In the genomic region with DNA sequence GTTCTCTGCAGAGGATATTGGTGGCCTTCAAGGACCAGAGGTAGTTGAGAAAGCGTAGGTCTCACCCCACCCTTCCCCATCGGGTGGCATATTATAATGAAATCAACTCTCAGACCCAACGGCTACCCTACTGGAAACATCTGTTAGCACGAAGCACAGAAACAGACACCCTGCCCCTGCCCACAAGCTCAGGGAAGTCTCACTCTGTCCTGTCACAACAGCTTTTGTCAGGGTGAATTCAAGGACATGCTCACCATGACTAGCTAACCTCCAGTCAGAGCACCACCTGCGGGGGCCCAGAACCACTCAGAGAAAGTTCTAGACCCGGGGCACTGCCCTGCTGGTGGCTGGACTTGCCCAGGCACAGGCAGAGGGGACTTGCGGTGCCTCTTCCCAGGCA, we compare ENCODE assay signal across 20 cellular contexts. TPM values are rescaled to one million over a fixed set of nuclear protein-coding genes. Genes with fewer than 3 reads are reported as not detected.
A peak's percentile ranks its signal among the peaks of the same experiment; 100 is the strongest.
DNase-seq lines count a peak whose midpoint lies in the region; ATAC-seq and TF ChIP-seq lines count a peak whose summit lies in the region.
"Had no signal": no experiment of that assay in that cellular context is flagged by ENCODE, and none has a peak within 500 bp of the region (broad histone marks: within the 10 kb centered on the region; RNA-seq: fewer than 3 reads in every experiment).

No MANE protein-coding gene starts in this region.

- no peak for ATAC-seq in memory B cell (ENCODE audit: low read depth)
- ATAC-seq: activated CD4-positive, alpha-beta T cell treated with anti-CD3 and anti-CD28 coated beads for 36 hours had no signal

- H3K27me3 ChIP-seq in OCI-LY3 (ENCODE audit: low read depth, low read length), result no peaks in the 10 kb centered on the region
- H3K27me3 ChIP-seq in SJCRH30, result no peaks in the 10 kb centered on the region

- H3K9me3 ChIP-seq in OCI-LY3 (ENCODE audit: insufficient read depth, low read length) (no peaks in the 10 kb centered on the region), SJCRH30 (replicated peaks) (no peaks in the 10 kb centered on the region)
- H3K9me3 ChIP-seq: tibial artery had no signal

- H3K27ac ChIP-seq in OCI-LY3 (ENCODE audit: low read length) (peak overlapping the region; percentile 100), SJCRH30 (no peak overlapping the region)
- H3K27ac ChIP-seq: tibial artery had no signal

- CTCF ChIA-PET in activated CD4-positive, alpha-beta memory T cell treated with anti-CD3 and anti-CD28 coated beads for 36 hours (lab: Charles Lee), result interaction anchor here (1.6 kb wide), 1 partner anchor 15 kb away, joined by 5 read pairs; no protein-coding TSS in a partner anchor

- intact Hi-C loops in activated CD4-positive, alpha-beta memory T cell treated with anti-CD3 and anti-CD28 coated beads for 36 hours (cut with micrococcal nuclease), result no loop called here

- H3K27me3 Mint-ChIP-seq in memory B cell, result no peaks in the 10 kb centered on the region
- H3K27me3 Mint-ChIP-seq in activated CD4-positive, alpha-beta memory T cell treated with anti-CD3 and anti-CD28 coated beads for 36 hours, result peaks cover 31% of the 10 kb centered on the region

- TF ChIP-seq CTCF in GM12875 (IDR thresholded peaks at IDR 0.05; ENCODE audit: borderline replicate concordance, insufficient read depth, low read depth, low read length) (no peak), GM20000 (IDR thresholded peaks at IDR 0.05; ENCODE audit: extremely low read depth, missing control alignments) (no peak), OCI-LY3 (IDR thresholded peaks at IDR 0.05; ENCODE audit: low read depth, low read length) (no peak)

- DNase-seq in GM20000 (ENCODE audit: low spot score) (peak; percentile 59), memory B cell (ENCODE audit: low spot score in 2 of 2) (no peak), globus pallidus (ENCODE audit: low spot score) (no peak), SJCRH30 (no peak), pons (ENCODE audit: low spot score) (no peak)
- DNase-seq in activated CD4-positive, alpha-beta memory T cell treated with anti-CD3 and anti-CD28 coated beads for 36 hours, result no peak
- DNase-seq: activated CD4-positive, alpha-beta T cell treated with anti-CD3 and anti-CD28 coated beads for 36 hours; activated T-cell treated with anti-CD3 and anti-CD28 coated beads, Interleukin-2, amount 50 U/mL, for 24 hours; aorta; dermis blood vessel endothelial cell; DMS53; KBM-7; NCI-H146; retina; T-helper 2 cell; tibial artery had no signal

- peak overlapping the region; percentile 100 for H3K27ac Mint-ChIP-seq in memory B cell
- no peak overlapping the region for H3K27ac Mint-ChIP-seq in activated CD4-positive, alpha-beta memory T cell treated with anti-CD3 and anti-CD28 coated beads for 36 hours
- H3K27ac Mint-ChIP-seq: activated CD4-positive, alpha-beta T cell treated with anti-CD3 and anti-CD28 coated beads for 36 hours; activated T-cell treated with anti-CD3 and anti-CD28 coated beads, Interleukin-2, amount 50 U/mL, for 24 hours had no signal

- H4K20me1 ChIP-seq in OCI-LY3 (ENCODE audit: insufficient read depth, low read length), result no peaks in the 10 kb centered on the region

- H3K4me3 ChIP-seq in GM12875 (ENCODE audit: low read depth, low read length), result peak overlapping the region; percentile 74
- H3K4me3 ChIP-seq in OCI-LY3 (ENCODE audit: low read length), result peak overlapping the region; percentile 100
- no peak overlapping the region for H3K4me3 ChIP-seq in SJCRH30
- H3K4me3 ChIP-seq: tibial artery had no signal

- H2AFZ ChIP-seq in OCI-LY3 (ENCODE audit: low read depth, low read length), result no peak overlapping the region

- peak overlapping the region; percentile 18 for H3K4me3 Mint-ChIP-seq in memory B cell
- no peak overlapping the region for H3K4me3 Mint-ChIP-seq in activated CD4-positive, alpha-beta memory T cell treated with anti-CD3 and anti-CD28 coated beads for 36 hours
- H3K4me3 Mint-ChIP-seq: activated CD4-positive, alpha-beta T cell treated with anti-CD3 and anti-CD28 coated beads for 36 hours; activated T-cell treated with anti-CD3 and anti-CD28 coated beads, Interleukin-2, amount 50 U/mL, for 24 hours had no signal

- H3K79me2 ChIP-seq in OCI-LY3 (ENCODE audit: low read length), result peaks cover 54% of the 10 kb centered on the region

- peaks cover 37% of the 10 kb centered on the region for H3K4me1 ChIP-seq in OCI-LY3 (ENCODE audit: low read length)
- H3K4me1 ChIP-seq in SJCRH30, result peaks cover 9% of the 10 kb centered on the region

- H3K9ac ChIP-seq in OCI-LY3 (ENCODE audit: low read length), result peak overlapping the region; percentile 100; the same call in 1 of the 2 replicates

- H3K36me3 Mint-ChIP-seq in memory B cell, result peaks cover 6% of the 10 kb centered on the region
- no peaks in the 10 kb centered on the region for H3K36me3 Mint-ChIP-seq in activated CD4-positive, alpha-beta memory T cell treated with anti-CD3 and anti-CD28 coated beads for 36 hours

- peaks cover 7% of the 10 kb centered on the region for H3K36me3 ChIP-seq in OCI-LY3 (replicated peaks; ENCODE audit: low read depth, low read length)
- H3K36me3 ChIP-seq in SJCRH30, result no peaks in the 10 kb centered on the region
- H3K36me3 ChIP-seq: tibial artery had no signal

- H3K9me3 Mint-ChIP-seq in memory B cell, result no peaks in the 10 kb centered on the region
- no peaks in the 10 kb centered on the region for H3K9me3 Mint-ChIP-seq in activated CD4-positive, alpha-beta memory T cell treated with anti-CD3 and anti-CD28 coated beads for 36 hours
- H3K9me3 Mint-ChIP-seq: activated T-cell treated with anti-CD3 and anti-CD28 coated beads, Interleukin-2, amount 50 U/mL, for 24 hours had no signal

- peaks cover 46% of the 10 kb centered on the region for H3K4me1 Mint-ChIP-seq in memory B cell
- H3K4me1 Mint-ChIP-seq in activated CD4-positive, alpha-beta memory T cell treated with anti-CD3 and anti-CD28 coated beads for 36 hours (ENCODE audit: low read depth), result peaks cover 14% of the 10 kb centered on the region

- POLR2A ChIA-PET in activated CD4-positive, alpha-beta memory T cell treated with anti-CD3 and anti-CD28 coated beads for 36 hours (lab: Charles Lee), result no interaction called here

- H3K4me2 ChIP-seq in OCI-LY3 (ENCODE audit: low read length), result peak overlapping the region; percentile 99

RNA-seq across cellular contexts. Expression of gene B3GNT7, which starts 3.5 kb away (rescaled TPM):
- not detected for total RNA-seq in activated CD4-positive, alpha-beta memory T cell treated with anti-CD3 and anti-CD28 coated beads for 36 hours
- 0.04 TPM in 1 of 2 replicates, not detected in the other for total RNA-seq in SJCRH30 (2014; rRNA removed; shearing (Covaris generic))
- total RNA-seq: activated CD4-positive, alpha-beta T cell treated with anti-CD3 and anti-CD28 coated beads for 36 hours; H4; myocyte had no signal
